1 cellular context compared by ENCODE assay signal in genomic region chr17:82825540-82826124, GRCh38.
TF ChIP-seq lines count a peak whose summit lies in the region.

No MANE protein-coding gene starts in this region.

TF ChIP-seq in K562, 482 proteins besides CTCF, POLR2A, EP300 and RAD21:
- TF ChIP-seq CEBPG (CRISPR knock-in tag; IDR thresholded peaks at IDR 0.05) (no peak), CEBPG (tag; conservative IDR thresholded peaks at IDR 0.05 in 1 of 2, IDR thresholded peaks at IDR 0.05 in 1 of 2) (peak in 1 of 2 experiments; percentile 58; a peak in 2 of 4 replicates), CBX5 (IDR thresholded peaks at IDR 0.05; ENCODE audit: borderline replicate concordance, low read depth) (no peak), CEBPB (tag; IDR thresholded peaks at IDR 0.05) (peak; percentile 52), ATF3 (IDR thresholded peaks at IDR 0.05) (peak; percentile 30; the same call in 1 of the 2 replicates), ATF3 (CRISPR knock-in tag; conservative IDR thresholded peaks at IDR 0.05) (no peak), U2AF2 (optimal IDR thresholded peaks at IDR 0.05; ENCODE audit: low read depth, low read length) (no peak)
